Comparison of ENCODE assay signal across 1 cellular context in the genomic region with DNA sequence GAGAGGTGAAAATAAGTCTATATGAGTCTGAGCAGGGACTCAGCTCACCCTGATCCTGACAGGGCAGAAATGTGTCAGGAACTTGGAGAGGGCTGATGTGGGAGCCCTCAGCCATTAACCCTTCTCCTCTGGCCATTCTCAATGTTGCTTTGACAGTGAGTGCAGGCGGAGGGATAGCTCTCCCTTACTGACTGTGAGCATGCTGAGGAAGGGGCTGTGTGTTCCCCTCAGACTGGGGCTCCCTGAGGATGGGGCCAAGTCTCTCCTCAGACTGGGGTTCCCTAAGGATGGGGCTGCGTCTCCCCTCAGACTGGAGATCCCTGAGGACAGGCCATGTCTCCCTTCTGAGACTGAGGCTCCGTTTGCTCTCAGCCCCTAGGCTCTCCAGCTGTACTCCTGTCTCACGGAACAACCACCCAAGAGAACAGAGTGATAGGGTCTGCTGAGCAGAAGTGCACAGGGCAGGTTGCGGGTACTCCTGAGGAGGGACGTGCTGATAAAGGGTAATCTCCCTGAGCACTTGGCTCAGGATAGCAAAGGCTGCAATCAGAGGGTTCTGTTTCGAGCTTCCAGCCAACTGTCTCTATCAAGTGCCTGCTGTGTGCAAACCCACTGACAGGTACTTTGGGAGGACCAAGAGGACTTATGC.
TF ChIP-seq lines count a peak whose summit lies in the region.

No MANE protein-coding gene starts in this region.

TF ChIP-seq in K562, 482 proteins besides CTCF, POLR2A, EP300 and RAD21 (continued from another document and continues in another):
- TF ChIP-seq, protein P1, sequence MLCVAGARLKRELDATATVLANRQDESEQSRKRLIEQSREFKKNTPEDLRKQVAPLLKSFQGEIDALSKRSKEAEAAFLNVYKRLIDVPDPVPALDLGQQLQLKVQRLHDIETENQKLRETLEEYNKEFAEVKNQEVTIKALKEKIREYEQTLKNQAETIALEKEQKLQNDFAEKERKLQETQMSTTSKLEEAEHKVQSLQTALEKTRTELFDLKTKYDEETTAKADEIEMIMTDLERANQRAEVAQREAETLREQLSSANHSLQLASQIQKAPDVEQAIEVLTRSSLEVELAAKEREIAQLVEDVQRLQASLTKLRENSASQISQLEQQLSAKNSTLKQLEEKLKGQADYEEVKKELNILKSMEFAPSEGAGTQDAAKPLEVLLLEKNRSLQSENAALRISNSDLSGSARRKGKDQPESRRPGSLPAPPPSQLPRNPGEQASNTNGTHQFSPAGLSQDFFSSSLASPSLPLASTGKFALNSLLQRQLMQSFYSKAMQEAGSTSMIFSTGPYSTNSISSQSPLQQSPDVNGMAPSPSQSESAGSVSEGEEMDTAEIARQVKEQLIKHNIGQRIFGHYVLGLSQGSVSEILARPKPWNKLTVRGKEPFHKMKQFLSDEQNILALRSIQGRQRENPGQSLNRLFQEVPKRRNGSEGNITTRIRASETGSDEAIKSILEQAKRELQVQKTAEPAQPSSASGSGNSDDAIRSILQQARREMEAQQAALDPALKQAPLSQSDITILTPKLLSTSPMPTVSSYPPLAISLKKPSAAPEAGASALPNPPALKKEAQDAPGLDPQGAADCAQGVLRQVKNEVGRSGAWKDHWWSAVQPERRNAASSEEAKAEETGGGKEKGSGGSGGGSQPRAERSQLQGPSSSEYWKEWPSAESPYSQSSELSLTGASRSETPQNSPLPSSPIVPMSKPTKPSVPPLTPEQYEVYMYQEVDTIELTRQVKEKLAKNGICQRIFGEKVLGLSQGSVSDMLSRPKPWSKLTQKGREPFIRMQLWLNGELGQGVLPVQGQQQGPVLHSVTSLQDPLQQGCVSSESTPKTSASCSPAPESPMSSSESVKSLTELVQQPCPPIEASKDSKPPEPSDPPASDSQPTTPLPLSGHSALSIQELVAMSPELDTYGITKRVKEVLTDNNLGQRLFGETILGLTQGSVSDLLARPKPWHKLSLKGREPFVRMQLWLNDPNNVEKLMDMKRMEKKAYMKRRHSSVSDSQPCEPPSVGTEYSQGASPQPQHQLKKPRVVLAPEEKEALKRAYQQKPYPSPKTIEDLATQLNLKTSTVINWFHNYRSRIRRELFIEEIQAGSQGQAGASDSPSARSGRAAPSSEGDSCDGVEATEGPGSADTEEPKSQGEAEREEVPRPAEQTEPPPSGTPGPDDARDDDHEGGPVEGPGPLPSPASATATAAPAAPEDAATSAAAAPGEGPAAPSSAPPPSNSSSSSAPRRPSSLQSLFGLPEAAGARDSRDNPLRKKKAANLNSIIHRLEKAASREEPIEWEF (CRISPR knock-in tag; IDR thresholded peaks at IDR 0.05), result no peak
- TF ChIP-seq MTA2 (IDR thresholded peaks at IDR 0.05; ENCODE audit: low read depth) (peak; percentile 63), ZNF639 (CRISPR knock-in tag; conservative IDR thresholded peaks at IDR 0.05 in 1 of 2, IDR thresholded peaks at IDR 0.05 in 1 of 2) (no peak), LCOR (CRISPR knock-in tag; IDR thresholded peaks at IDR 0.05) (no peak), TAF9B (IDR thresholded peaks at IDR 0.05; ENCODE audit: partially characterized antibody) (no peak), ZNF197 (CRISPR knock-in tag; IDR thresholded peaks at IDR 0.05; ENCODE audit: low read depth) (no peak), SMARCE1 (IDR thresholded peaks at IDR 0.05) (0 out of 2 replicates have a peak, but pooled peaks have one; percentile 14), ZNF263 (CRISPR knock-in tag; IDR thresholded peaks at IDR 0.05; ENCODE audit: borderline replicate concordance) (peak; percentile 45; the same call in 1 of the 2 replicates), OTX1 (CRISPR knock-in tag; IDR thresholded peaks at IDR 0.05) (no peak), ZFP1 (CRISPR knock-in tag; IDR thresholded peaks at IDR 0.05) (no peak), ZBTB33 (CRISPR knock-in tag; IDR thresholded peaks at IDR 0.05) (no peak), CREB1 (IDR thresholded peaks at IDR 0.05) (0 out of 2 replicates have a peak, but pooled peaks have one; percentile 18), CREB1 (CRISPR knock-in tag; IDR thresholded peaks at IDR 0.05) (no peak), POLR2H (tag; IDR thresholded peaks at IDR 0.05; ENCODE audit: low read depth) (no peak), ZNF764 (CRISPR knock-in tag; IDR thresholded peaks at IDR 0.05; ENCODE audit: low read depth) (no peak), ZNF584 (CRISPR knock-in tag; IDR thresholded peaks at IDR 0.05; ENCODE audit: low read depth) (no peak), ZNF165 (CRISPR knock-in tag; IDR thresholded peaks at IDR 0.05; ENCODE audit: borderline replicate concordance) (no peak), ZNF232 (CRISPR knock-in tag; IDR thresholded peaks at IDR 0.05) (no peak), BACH1 (tag; IDR thresholded peaks at IDR 0.05) (no peak), THAP12 (CRISPR knock-in tag; IDR thresholded peaks at IDR 0.05) (no peak), ZNF133 (CRISPR knock-in tag; IDR thresholded peaks at IDR 0.05) (no peak), ZKSCAN8 (CRISPR knock-in tag; IDR thresholded peaks at IDR 0.05) (no peak; the same call in 1 of the 2 replicates), CBX5 (IDR thresholded peaks at IDR 0.05; ENCODE audit: borderline replicate concordance, low read depth) (no peak), GATA2 (CRISPR knock-in tag; IDR thresholded peaks at IDR 0.05) (peak; percentile 77), TCF7 (IDR thresholded peaks at IDR 0.05; ENCODE audit: borderline replicate concordance) (no peak), RBM25 (IDR thresholded peaks at IDR 0.05; ENCODE audit: low read depth, low read length, severe bottlenecking) (no peak), CCAR2 (IDR thresholded peaks at IDR 0.05; ENCODE audit: low read depth, low read length) (no peak), ZNF324 (CRISPR knock-in tag; IDR thresholded peaks at IDR 0.05) (no peak), ZNF212 (CRISPR knock-in tag; IDR thresholded peaks at IDR 0.05) (no peak), L3MBTL2 (IDR thresholded peaks at IDR 0.05) (no peak), ZNF511 (CRISPR knock-in tag; IDR thresholded peaks at IDR 0.05) (no peak), HLTF (IDR thresholded peaks at IDR 0.05) (no peak), PURB (CRISPR knock-in tag; IDR thresholded peaks at IDR 0.05; ENCODE audit: low read depth) (no peak), ELF4 (CRISPR knock-in tag; IDR thresholded peaks at IDR 0.05) (0 out of 2 replicates have a peak, but pooled peaks have one; percentile 29), HNRNPUL1 (IDR thresholded peaks at IDR 0.05; ENCODE audit: low read length) (no peak), ZNF583 (CRISPR knock-in tag; IDR thresholded peaks at IDR 0.05) (no peak), TARDBP (IDR thresholded peaks at IDR 0.05) (no peak), RBM34 (IDR thresholded peaks at IDR 0.05; ENCODE audit: borderline replicate concordance, insufficient read depth, low read length) (no peak), SP1 (CRISPR knock-in tag; IDR thresholded peaks at IDR 0.05) (no peak), HDAC8 (tag; IDR thresholded peaks at IDR 0.05) (no peak), PCBP1 (IDR thresholded peaks at IDR 0.05; ENCODE audit: low read depth, low read length, poor library complexity, severe bottlenecking) (no peak), SAFB2 (IDR thresholded peaks at IDR 0.05; ENCODE audit: borderline replicate concordance, low read depth, low read length, severe bottlenecking) (no peak), CBFB (CRISPR knock-in tag; IDR thresholded peaks at IDR 0.05) (no peak), ZC3H4 (CRISPR knock-in tag; IDR thresholded peaks at IDR 0.05; ENCODE audit: borderline replicate concordance) (no peak), MCM3 (IDR thresholded peaks at IDR 0.05) (no peak), ZNF347 (CRISPR knock-in tag; IDR thresholded peaks at IDR 0.05; ENCODE audit: low read depth) (no peak), ARNT (IDR thresholded peaks at IDR 0.05) (no peak), ZBTB8A (IDR thresholded peaks at IDR 0.05; ENCODE audit: partially characterized antibody) (no peak)
- TF ChIP-seq, protein P2, sequence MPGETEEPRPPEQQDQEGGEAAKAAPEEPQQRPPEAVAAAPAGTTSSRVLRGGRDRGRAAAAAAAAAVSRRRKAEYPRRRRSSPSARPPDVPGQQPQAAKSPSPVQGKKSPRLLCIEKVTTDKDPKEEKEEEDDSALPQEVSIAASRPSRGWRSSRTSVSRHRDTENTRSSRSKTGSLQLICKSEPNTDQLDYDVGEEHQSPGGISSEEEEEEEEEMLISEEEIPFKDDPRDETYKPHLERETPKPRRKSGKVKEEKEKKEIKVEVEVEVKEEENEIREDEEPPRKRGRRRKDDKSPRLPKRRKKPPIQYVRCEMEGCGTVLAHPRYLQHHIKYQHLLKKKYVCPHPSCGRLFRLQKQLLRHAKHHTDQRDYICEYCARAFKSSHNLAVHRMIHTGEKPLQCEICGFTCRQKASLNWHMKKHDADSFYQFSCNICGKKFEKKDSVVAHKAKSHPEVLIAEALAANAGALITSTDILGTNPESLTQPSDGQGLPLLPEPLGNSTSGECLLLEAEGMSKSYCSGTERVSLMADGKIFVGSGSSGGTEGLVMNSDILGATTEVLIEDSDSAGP (CRISPR knock-in tag; IDR thresholded peaks at IDR 0.05), result 0 out of 2 replicates have a peak, but pooled peaks have one; percentile 59
- TF ChIP-seq, protein P3, sequence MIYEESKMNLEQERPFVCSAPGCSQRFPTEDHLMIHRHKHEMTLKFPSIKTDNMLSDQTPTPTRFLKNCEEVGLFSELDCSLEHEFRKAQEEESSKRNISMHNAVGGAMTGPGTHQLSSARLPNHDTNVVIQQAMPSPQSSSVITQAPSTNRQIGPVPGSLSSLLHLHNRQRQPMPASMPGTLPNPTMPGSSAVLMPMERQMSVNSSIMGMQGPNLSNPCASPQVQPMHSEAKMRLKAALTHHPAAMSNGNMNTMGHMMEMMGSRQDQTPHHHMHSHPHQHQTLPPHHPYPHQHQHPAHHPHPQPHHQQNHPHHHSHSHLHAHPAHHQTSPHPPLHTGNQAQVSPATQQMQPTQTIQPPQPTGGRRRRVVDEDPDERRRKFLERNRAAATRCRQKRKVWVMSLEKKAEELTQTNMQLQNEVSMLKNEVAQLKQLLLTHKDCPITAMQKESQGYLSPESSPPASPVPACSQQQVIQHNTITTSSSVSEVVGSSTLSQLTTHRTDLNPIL (CRISPR knock-in tag; IDR thresholded peaks at IDR 0.05), result no peak
- TF ChIP-seq, protein P4, sequence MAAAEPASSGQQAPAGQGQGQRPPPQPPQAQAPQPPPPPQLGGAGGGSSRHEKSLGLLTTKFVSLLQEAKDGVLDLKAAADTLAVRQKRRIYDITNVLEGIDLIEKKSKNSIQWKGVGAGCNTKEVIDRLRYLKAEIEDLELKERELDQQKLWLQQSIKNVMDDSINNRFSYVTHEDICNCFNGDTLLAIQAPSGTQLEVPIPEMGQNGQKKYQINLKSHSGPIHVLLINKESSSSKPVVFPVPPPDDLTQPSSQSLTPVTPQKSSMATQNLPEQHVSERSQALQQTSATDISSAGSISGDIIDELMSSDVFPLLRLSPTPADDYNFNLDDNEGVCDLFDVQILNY (CRISPR knock-in tag; IDR thresholded peaks at IDR 0.05), result no peak
- TF ChIP-seq, protein P5, sequence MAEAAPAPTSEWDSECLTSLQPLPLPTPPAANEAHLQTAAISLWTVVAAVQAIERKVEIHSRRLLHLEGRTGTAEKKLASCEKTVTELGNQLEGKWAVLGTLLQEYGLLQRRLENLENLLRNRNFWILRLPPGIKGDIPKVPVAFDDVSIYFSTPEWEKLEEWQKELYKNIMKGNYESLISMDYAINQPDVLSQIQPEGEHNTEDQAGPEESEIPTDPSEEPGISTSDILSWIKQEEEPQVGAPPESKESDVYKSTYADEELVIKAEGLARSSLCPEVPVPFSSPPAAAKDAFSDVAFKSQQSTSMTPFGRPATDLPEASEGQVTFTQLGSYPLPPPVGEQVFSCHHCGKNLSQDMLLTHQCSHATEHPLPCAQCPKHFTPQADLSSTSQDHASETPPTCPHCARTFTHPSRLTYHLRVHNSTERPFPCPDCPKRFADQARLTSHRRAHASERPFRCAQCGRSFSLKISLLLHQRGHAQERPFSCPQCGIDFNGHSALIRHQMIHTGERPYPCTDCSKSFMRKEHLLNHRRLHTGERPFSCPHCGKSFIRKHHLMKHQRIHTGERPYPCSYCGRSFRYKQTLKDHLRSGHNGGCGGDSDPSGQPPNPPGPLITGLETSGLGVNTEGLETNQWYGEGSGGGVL (CRISPR knock-in tag; IDR thresholded peaks at IDR 0.05), result no peak
